In genomic region chr18:23572570-23572969, GRCh38 we compare ENCODE assay signal across 21 cellular contexts. TPM values are rescaled to one million over a fixed set of nuclear protein-coding genes. Genes with fewer than 3 reads are reported as not detected.
DNase-seq lines count a peak whose midpoint lies in the region; ATAC-seq, FAIRE-seq and TF ChIP-seq lines count a peak whose summit lies in the region.
"Had no signal": no experiment of that assay in that cellular context is flagged by ENCODE, and none has a peak within 500 bp of the region (broad histone marks: within the 10 kb centered on the region; RNA-seq: fewer than 3 reads in every experiment).

No MANE protein-coding gene starts in this region.

- H3K9me2 ChIP-seq in GM23338 (ENCODE audit: insufficient read depth): no peaks in the 10 kb centered on the region

- no peak overlapping the region for H2AK5ac ChIP-seq in trophoblast cell (ENCODE audit: low read length)

- no peak overlapping the region for H3K4me3 Mint-ChIP-seq in activated CD4-positive, alpha-beta T cell treated with anti-CD3 and anti-CD28 coated beads, Interleukin-2, amount 10 ng/mL, durations not matched to agents 24 days and 14 days
- no peak overlapping the region for H3K4me3 Mint-ChIP-seq in GM23338
- peak overlapping the region; percentile 24 to 71 (median 56) for H3K4me3 Mint-ChIP-seq in immature natural killer cell

- H3K27ac Mint-ChIP-seq in activated CD4-positive, alpha-beta T cell treated with anti-CD3 and anti-CD28 coated beads, Interleukin-2, amount 10 ng/mL, durations not matched to agents 24 days and 14 days: peak overlapping the region; percentile 60
- H3K27ac Mint-ChIP-seq in GM23338: no peak overlapping the region
- peak overlapping the region; percentile 82 to 98 (median 92) for H3K27ac Mint-ChIP-seq in immature natural killer cell

- H4K8ac ChIP-seq in trophoblast cell (ENCODE audit: low read depth, low read length): no peak overlapping the region

- H3K4me1 Mint-ChIP-seq in activated CD4-positive, alpha-beta T cell treated with anti-CD3 and anti-CD28 coated beads, Interleukin-2, amount 10 ng/mL, durations not matched to agents 24 days and 14 days: peaks cover 31% of the 10 kb centered on the region
- H3K4me1 Mint-ChIP-seq in GM23338: peaks cover 15% of the 10 kb centered on the region
- peaks cover 85 to 86% of the 10 kb centered on the region in 2 donors for H3K4me1 Mint-ChIP-seq in immature natural killer cell

- peak overlapping the region; percentile 26 for H3K4ac ChIP-seq in trophoblast cell (ENCODE audit: low read depth, low read length)

- DNase-seq in activated CD4-positive, alpha-beta T cell treated with anti-CD3 and anti-CD28 coated beads, Interleukin-2, amount 10 ng/mL, durations not matched to agents 24 days and 14 days: no peak
- no peak for DNase-seq in activated CD4-positive, alpha-beta T cell treated with anti-CD3 and anti-CD28 coated beads, Interleukin-2, amount 50 U/mL, for 1 hour
- no peak for DNase-seq in GM23338 (ENCODE audit: low spot score)
- DNase-seq in immature natural killer cell: no peak
- no peak for DNase-seq in trophoblast cell
- DNase-seq in NCI-H2227 treated with DMSO at 0.1 percent for 48 hours (lab: John Stamatoyannopoulos, UW): no peak
- no peak for DNase-seq in pancreas
- no peak for DNase-seq in DMS 273 treated with DMSO at 0.1 percent for 48 hours (lab: John Stamatoyannopoulos, UW)
- DNase-seq: 8988T; DMS53; HCEC 1CT; Karpas-422; NCI-H1417; NCI-H1930; NCI-H226; NCI-H69; NK-92 treated with Interleukin-12 subunit alpha and Interleukin-12 subunit beta, amount 100 ng/mL, for 24 hours; OCI-M1 had no signal

- H3K79me2 ChIP-seq in GM23338 (replicated peaks; ENCODE audit: insufficient read depth) (peaks cover 23% of the 10 kb centered on the region), trophoblast cell (ENCODE audit: control insufficient read depth, insufficient read depth, low read length, poor library complexity) (no peaks in the 10 kb centered on the region)

- no peak overlapping the region for H2BK120ac ChIP-seq in trophoblast cell (ENCODE audit: insufficient read depth, low read length, poor library complexity)

- H2AFZ ChIP-seq in GM23338: no peak overlapping the region
- H2AFZ ChIP-seq in trophoblast cell (ENCODE audit: insufficient read depth, low read length, poor library complexity): no peak overlapping the region

- no peaks in the 10 kb centered on the region for H3K27me3 Mint-ChIP-seq in activated CD4-positive, alpha-beta T cell treated with anti-CD3 and anti-CD28 coated beads, Interleukin-2, amount 10 ng/mL, durations not matched to agents 24 days and 14 days
- H3K27me3 Mint-ChIP-seq in GM23338 (ENCODE audit: insufficient read depth, low read depth, poor library complexity) (no peaks in the 10 kb centered on the region), immature natural killer cell (ENCODE audit: low read depth in 3 of 3) (peaks cover 2 to 30% (median 13%) of the 10 kb centered on the region in 3 donors)

- peaks cover 30% of the 10 kb centered on the region; the same call in 1 of the 2 replicates for H3K36me3 ChIP-seq in GM23338 (ENCODE audit: insufficient read depth)
- peaks cover 9 to 12% of the 10 kb centered on the region in 2 experiments for H3K36me3 ChIP-seq in trophoblast cell (ENCODE audit: control insufficient read depth in 1 of 2, insufficient read depth in 2 of 2, low read length in 2 of 2)
- H3K36me3 ChIP-seq in pancreas: peaks cover 0 to 4% (median 0%) of the 10 kb centered on the region in 3 donors

- peak overlapping the region; percentile 77 for H2BK12ac ChIP-seq in trophoblast cell (ENCODE audit: low read length)

- H3K27ac ChIP-seq in GM23338 (ENCODE audit: low read depth) (0 out of 2 replicates have a peak overlapping the region, but pooled peaks have one; percentile 1), trophoblast cell (ENCODE audit: low read depth, low read length) (no peak overlapping the region), pancreas (no peak overlapping the region)
- H3K27ac ChIP-seq: BLaER1 had no signal

- TF ChIP-seq CTCF in GM23338 (conservative IDR thresholded peaks at IDR 0.05; ENCODE audit: low read depth in 2 of 2) (no peak), pancreas (IDR thresholded peaks at IDR 0.05) (no peak)

- H4K20me1 ChIP-seq in GM23338 (replicated peaks; ENCODE audit: insufficient read depth): peaks cover 8% of the 10 kb centered on the region; the same call in 1 of the 2 replicates

- ATAC-seq in GM23338: no peak
- ATAC-seq in pancreas: no peak

- H3K4me1 ChIP-seq in GM23338 (ENCODE audit: insufficient read depth) (peaks cover 6% of the 10 kb centered on the region), trophoblast cell (ENCODE audit: control insufficient read depth in 1 of 2, insufficient read depth in 2 of 2, low read length in 2 of 2) (peaks cover 12 to 16% of the 10 kb centered on the region in 2 experiments), pancreas (peaks cover 0 to 7% (median 0%) of the 10 kb centered on the region in 3 donors)

- no peak overlapping the region for H3K9ac ChIP-seq in trophoblast cell (ENCODE audit: low read length)
- H3K9ac ChIP-seq: BLaER1 had no signal

- H3K4me3 ChIP-seq in GM23338 (no peak overlapping the region), trophoblast cell (ENCODE audit: low read depth, low read length) (no peak overlapping the region), pancreas (no peak overlapping the region)
- H3K4me3 ChIP-seq: BLaER1 had no signal

- intact Hi-C loops in activated CD4-positive, alpha-beta T cell treated with anti-CD3 and anti-CD28 coated beads, Interleukin-2, amount 10 ng/mL, durations not matched to agents 24 days and 14 days (cut with micrococcal nuclease): no loop called here
- intact Hi-C loops in pancreas (cut with DNase I): no loop called here

- H2BK5ac ChIP-seq in trophoblast cell (ENCODE audit: low read depth, low read length, poor library complexity): no peak overlapping the region

- no peak overlapping the region for H3K23ac ChIP-seq in trophoblast cell (ENCODE audit: low read length)

- H3F3A ChIP-seq in GM23338 (replicated peaks; ENCODE audit: low read depth): no peaks in the 10 kb centered on the region

- H3K14ac ChIP-seq in trophoblast cell (ENCODE audit: low read length): no peak overlapping the region

- H3K27me3 ChIP-seq in GM23338 (ENCODE audit: insufficient read depth) (no peaks in the 10 kb centered on the region), trophoblast cell (ENCODE audit: insufficient read depth, low read length) (no peaks in the 10 kb centered on the region), pancreas (no peaks in the 10 kb centered on the region)
- H3K27me3 ChIP-seq: BLaER1 had no signal

- H3K9me3 ChIP-seq in trophoblast cell (ENCODE audit: insufficient read depth, low read depth, low read length) (no peaks in the 10 kb centered on the region), pancreas (no peaks in the 10 kb centered on the region)
- H3K9me3 ChIP-seq: BLaER1, Caco-2 had no signal

- no peak overlapping the region for H4K12ac ChIP-seq in trophoblast cell (ENCODE audit: low read depth, low read length)

- H4K91ac ChIP-seq in trophoblast cell (ENCODE audit: low read depth, low read length): no peak overlapping the region

- no CpG with 5 or more reads among the region's 5 CpGs for WGBS in trophoblast cell (ENCODE audit: extremely low coverage, insufficient coverage, insufficient read length)
- WGBS in pancreas, 2 donors: 76% methylated on average over 5 of the region's 5 CpGs

- H3K9me3 Mint-ChIP-seq in activated CD4-positive, alpha-beta T cell treated with anti-CD3 and anti-CD28 coated beads, Interleukin-2, amount 10 ng/mL, durations not matched to agents 24 days and 14 days: no peaks in the 10 kb centered on the region
- H3K9me3 Mint-ChIP-seq in GM23338 (no peaks in the 10 kb centered on the region), immature natural killer cell (no peaks in the 10 kb centered on the region)

- peaks cover 33% of the 10 kb centered on the region for H3K36me3 Mint-ChIP-seq in activated CD4-positive, alpha-beta T cell treated with anti-CD3 and anti-CD28 coated beads, Interleukin-2, amount 10 ng/mL, durations not matched to agents 24 days and 14 days (ENCODE audit: low read depth)
- H3K36me3 Mint-ChIP-seq in GM23338 (ENCODE audit: low read depth) (peaks cover 41% of the 10 kb centered on the region), immature natural killer cell (peaks cover 32 to 41% (median 33%) of the 10 kb centered on the region in 3 donors)

- H3K79me1 ChIP-seq in trophoblast cell (ENCODE audit: low read length): peaks cover 6% of the 10 kb centered on the region

- H3K18ac ChIP-seq in trophoblast cell (ENCODE audit: low read length): no peak overlapping the region

- FAIRE-seq in pancreas (lab: Jason Lieb, UNC): no peak
- FAIRE-seq: GM18507 had no signal

- H3K4me2 ChIP-seq in GM23338 (no peak overlapping the region), trophoblast cell (ENCODE audit: low read length) (no peak overlapping the region)
- H3K4me2 ChIP-seq: BLaER1 had no signal

TF ChIP-seq in GM23338, 12 proteins besides CTCF, POLR2A, EP300 and RAD21 (continues in another document):
- TF ChIP-seq EZH2phosphoT487 (IDR thresholded peaks at IDR 0.05; ENCODE audit: unreplicated experiment): no peak

RNA-seq across cellular contexts. Expression of gene NPC1, which starts 13.7 kb away (rescaled TPM):
- total RNA-seq in activated CD4-positive, alpha-beta T cell treated with anti-CD3 and anti-CD28 coated beads, Interleukin-2, amount 10 ng/mL, durations not matched to agents 24 days and 14 days: 26.3 and 29.9 TPM in 2 replicates
- total RNA-seq in GM23338 (2014; rRNA removed; shearing (Covaris generic)): 41.7 and 45.1 TPM in 2 replicates
- polyA plus RNA-seq in GM23338 (2016; fragmentation: Nextera tagmentation; extraction: Ambion mirVana) (18.3 and 18.4 TPM in 2 replicates), immature natural killer cell (10 to 100 TPM; 25.1 to 83.2 (median 47.2) TPM), pancreas (10 to 100 TPM in 1 of 2 donors, 1 to 10 TPM in 1; 6.2 to 10.6 TPM)
- polyA plus RNA-seq in trophoblast cell (2013): 36.0 and 39.0 TPM in 2 replicates
- total RNA-seq in pancreas: 10 to 100 TPM; 10.1 to 25.6 (median 11.5) TPM

Comparison
In these comparisons a context has a peak if more than half of its experiments do, and no peak if none do; other contexts are left out.
1. H3K4me3 Mint-ChIP-seq: peak in immature natural killer cell (5 of 5); none in activated CD4-positive, alpha-beta T cell treated with anti-CD3 and anti-CD28 coated beads, Interleukin-2, amount 10 ng/mL, durations not matched to agents 24 days and 14 days (single experiment) and GM23338 (single experiment).